8 cellular contexts compared by ENCODE assay signal in genomic region chr1:63615809-63616420, GRCh38. TPM values are rescaled to one million over a fixed set of nuclear protein-coding genes. Genes with fewer than 3 reads are reported as not detected.
A peak's percentile ranks its signal among the peaks of the same experiment; 100 is the strongest.
DNase-seq lines count a peak whose midpoint lies in the region; ATAC-seq and TF ChIP-seq lines count a peak whose summit lies in the region.

No MANE protein-coding gene starts in this region.

- H3K79me2 ChIP-seq in OCI-LY3 (ENCODE audit: low read length), result no peaks in the 10 kb centered on the region

- no peak overlapping the region for H3K4me3 ChIP-seq in OCI-LY3 (ENCODE audit: low read length)
- H3K4me3 ChIP-seq in esophagus muscularis mucosa, result no peak overlapping the region
- H3K4me3 ChIP-seq in suprapubic skin, result no peak overlapping the region

- H2AFZ ChIP-seq in OCI-LY3 (ENCODE audit: low read depth, low read length), result no peak overlapping the region

- H3K4me2 ChIP-seq in OCI-LY3 (ENCODE audit: low read length), result no peak overlapping the region

- no peaks in the 10 kb centered on the region for H4K20me1 ChIP-seq in OCI-LY3 (ENCODE audit: insufficient read depth, low read length)

- no peak for TF ChIP-seq POLR2A in esophagus muscularis mucosa (IDR thresholded peaks at IDR 0.05; ENCODE audit: low read depth)
- no peak for TF ChIP-seq POLR2A in suprapubic skin (IDR thresholded peaks at IDR 0.05)

- H3K9me3 Mint-ChIP-seq in nephron, result no peaks in the 10 kb centered on the region

- H3K27me3 ChIP-seq in OCI-LY3 (ENCODE audit: low read depth, low read length) (no peaks in the 10 kb centered on the region), esophagus muscularis mucosa (no peaks in the 10 kb centered on the region), suprapubic skin (no peaks in the 10 kb centered on the region)

- 20% methylated on average over 5 of the region's 5 CpGs for WGBS in esophagus muscularis mucosa
- 21% methylated on average over 5 of the region's 5 CpGs for WGBS in suprapubic skin

- H3K9ac ChIP-seq in OCI-LY3 (ENCODE audit: low read length), result no peak overlapping the region

- peak overlapping the region; percentile 5 to 28 (median 7) for H3K27ac Mint-ChIP-seq in nephron

- H3K4me1 ChIP-seq in OCI-LY3 (ENCODE audit: low read length), result no peaks in the 10 kb centered on the region
- H3K4me1 ChIP-seq in esophagus muscularis mucosa, result peaks cover 4 to 15% (median 9%) of the 10 kb centered on the region in 4 donors
- peaks cover 8% of the 10 kb centered on the region for H3K4me1 ChIP-seq in suprapubic skin

- H3K27me3 Mint-ChIP-seq in nephron (ENCODE audit: low read depth), result no peaks in the 10 kb centered on the region

- peak; percentile 37 for DNase-seq in AG09319 (ENCODE audit: extremely low read depth, low read depth)
- peak; percentile 49 for DNase-seq in HS-5 (ENCODE audit: low read depth)
- peak; percentile 69 for DNase-seq in activated T-cell treated with anti-CD3 and anti-CD28 coated beads for 4 hours
- no peak for DNase-seq in esophagus muscularis mucosa (ENCODE audit: extremely low spot score)
- DNase-seq in suprapubic skin (ENCODE audit: low spot score in 2 of 2), result no peak

- no peaks in the 10 kb centered on the region for H3K9me3 ChIP-seq in OCI-LY3 (ENCODE audit: insufficient read depth, low read length)
- H3K9me3 ChIP-seq in esophagus muscularis mucosa, result no peaks in the 10 kb centered on the region
- no peaks in the 10 kb centered on the region for H3K9me3 ChIP-seq in suprapubic skin

- no peaks in the 10 kb centered on the region for H3K36me3 ChIP-seq in OCI-LY3 (replicated peaks; ENCODE audit: low read depth, low read length)
- H3K36me3 ChIP-seq in esophagus muscularis mucosa, result no peaks in the 10 kb centered on the region
- H3K36me3 ChIP-seq in suprapubic skin, result no peaks in the 10 kb centered on the region

- intact Hi-C loops in esophagus muscularis mucosa (cut with DNase I), result loop anchor here (2.0 to 5.0 kb wide), 2 partner anchors 521 to 629 kb away; no protein-coding TSS in a partner anchor

- peaks cover 37% of the 10 kb centered on the region for H3K4me1 Mint-ChIP-seq in nephron

- no peaks in the 10 kb centered on the region for H3K36me3 Mint-ChIP-seq in nephron (ENCODE audit: low read depth)

- ATAC-seq in GM18867 (IDR thresholded peaks at IDR 0.05; ENCODE audit: unreplicated experiment), result peak; percentile 68

- no peak overlapping the region for H3K4me3 Mint-ChIP-seq in nephron

- H3K27ac ChIP-seq in OCI-LY3 (ENCODE audit: low read length) (no peak overlapping the region), esophagus muscularis mucosa (replicated peaks in 1 of 4) (no peak overlapping the region), suprapubic skin (no peak overlapping the region)

- TF ChIP-seq EP300 in esophagus muscularis mucosa (IDR thresholded peaks at IDR 0.05) (no peak), suprapubic skin (IDR thresholded peaks at IDR 0.05) (no peak)

- peak; percentile 54 for TF ChIP-seq CTCF in AG09319 (IDR thresholded peaks at IDR 0.05; ENCODE audit: low read depth, low read length)
- TF ChIP-seq CTCF in OCI-LY3 (IDR thresholded peaks at IDR 0.05; ENCODE audit: low read depth, low read length), result peak; percentile 58
- TF ChIP-seq CTCF in esophagus muscularis mucosa (IDR thresholded peaks at IDR 0.05), result peak; percentile 78 to 84 (median 80)
- peak; percentile 72 to 84 (median 76) for TF ChIP-seq CTCF in nephron (IDR thresholded peaks at IDR 0.05; ENCODE audit: unreplicated experiment in 3 of 3)
- TF ChIP-seq CTCF in suprapubic skin (IDR thresholded peaks at IDR 0.05), result peak; percentile 63 to 87

RNA-seq across cellular contexts. Expression of gene PGM1, which starts 22.7 kb away (rescaled TPM):
- total RNA-seq in esophagus muscularis mucosa (10 to 100 TPM; 49.4 to 73.9 (median 61.5) TPM), suprapubic skin (10 to 100 TPM; 38.9 to 52.8 (median 45.4) TPM)

Comparison
In these comparisons a context has a peak if more than half of its experiments do, and no peak if none do; other contexts are left out.
1. DNase-seq: peak in AG09319 (single experiment), HS-5 (single experiment) and activated T-cell treated with anti-CD3 and anti-CD28 coated beads for 4 hours (single experiment); none in esophagus muscularis mucosa (single experiment) and suprapubic skin (0 of 2).
2. Peak in every context shown above with its lines, with median percentiles within 50 percentile points of each other: CTCF ChIP-seq.